ENCODE assay signal across 1 cellular context in the genomic region with DNA sequence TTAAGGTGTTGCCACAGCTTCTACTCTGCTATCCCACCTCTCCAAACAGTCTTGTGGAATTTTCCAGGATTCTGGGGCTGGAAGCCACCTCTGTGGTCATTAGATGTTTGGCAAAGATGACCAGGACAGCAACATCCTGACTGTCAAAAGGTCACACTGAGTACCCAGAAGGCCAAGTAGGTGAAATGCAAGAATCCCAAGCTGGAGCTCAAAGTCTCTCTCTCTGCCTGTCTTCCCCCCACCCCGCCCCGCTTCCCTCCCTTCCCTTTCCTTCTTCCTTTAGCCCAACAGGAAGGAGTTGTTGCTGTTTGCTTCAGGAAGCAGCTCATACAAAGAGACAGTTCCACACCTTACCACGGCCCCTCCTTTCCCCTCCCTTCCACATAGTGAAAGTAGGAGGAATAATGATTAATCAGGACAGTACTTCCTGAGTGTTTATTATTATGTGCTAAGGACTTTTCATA.
TF ChIP-seq lines count a peak whose summit lies in the region.

No MANE protein-coding gene starts in this region.

TF ChIP-seq in HepG2, 621 proteins besides CTCF, POLR2A, EP300 and RAD21 (continued from another document and continues in another):
- TF ChIP-seq, protein P1, sequence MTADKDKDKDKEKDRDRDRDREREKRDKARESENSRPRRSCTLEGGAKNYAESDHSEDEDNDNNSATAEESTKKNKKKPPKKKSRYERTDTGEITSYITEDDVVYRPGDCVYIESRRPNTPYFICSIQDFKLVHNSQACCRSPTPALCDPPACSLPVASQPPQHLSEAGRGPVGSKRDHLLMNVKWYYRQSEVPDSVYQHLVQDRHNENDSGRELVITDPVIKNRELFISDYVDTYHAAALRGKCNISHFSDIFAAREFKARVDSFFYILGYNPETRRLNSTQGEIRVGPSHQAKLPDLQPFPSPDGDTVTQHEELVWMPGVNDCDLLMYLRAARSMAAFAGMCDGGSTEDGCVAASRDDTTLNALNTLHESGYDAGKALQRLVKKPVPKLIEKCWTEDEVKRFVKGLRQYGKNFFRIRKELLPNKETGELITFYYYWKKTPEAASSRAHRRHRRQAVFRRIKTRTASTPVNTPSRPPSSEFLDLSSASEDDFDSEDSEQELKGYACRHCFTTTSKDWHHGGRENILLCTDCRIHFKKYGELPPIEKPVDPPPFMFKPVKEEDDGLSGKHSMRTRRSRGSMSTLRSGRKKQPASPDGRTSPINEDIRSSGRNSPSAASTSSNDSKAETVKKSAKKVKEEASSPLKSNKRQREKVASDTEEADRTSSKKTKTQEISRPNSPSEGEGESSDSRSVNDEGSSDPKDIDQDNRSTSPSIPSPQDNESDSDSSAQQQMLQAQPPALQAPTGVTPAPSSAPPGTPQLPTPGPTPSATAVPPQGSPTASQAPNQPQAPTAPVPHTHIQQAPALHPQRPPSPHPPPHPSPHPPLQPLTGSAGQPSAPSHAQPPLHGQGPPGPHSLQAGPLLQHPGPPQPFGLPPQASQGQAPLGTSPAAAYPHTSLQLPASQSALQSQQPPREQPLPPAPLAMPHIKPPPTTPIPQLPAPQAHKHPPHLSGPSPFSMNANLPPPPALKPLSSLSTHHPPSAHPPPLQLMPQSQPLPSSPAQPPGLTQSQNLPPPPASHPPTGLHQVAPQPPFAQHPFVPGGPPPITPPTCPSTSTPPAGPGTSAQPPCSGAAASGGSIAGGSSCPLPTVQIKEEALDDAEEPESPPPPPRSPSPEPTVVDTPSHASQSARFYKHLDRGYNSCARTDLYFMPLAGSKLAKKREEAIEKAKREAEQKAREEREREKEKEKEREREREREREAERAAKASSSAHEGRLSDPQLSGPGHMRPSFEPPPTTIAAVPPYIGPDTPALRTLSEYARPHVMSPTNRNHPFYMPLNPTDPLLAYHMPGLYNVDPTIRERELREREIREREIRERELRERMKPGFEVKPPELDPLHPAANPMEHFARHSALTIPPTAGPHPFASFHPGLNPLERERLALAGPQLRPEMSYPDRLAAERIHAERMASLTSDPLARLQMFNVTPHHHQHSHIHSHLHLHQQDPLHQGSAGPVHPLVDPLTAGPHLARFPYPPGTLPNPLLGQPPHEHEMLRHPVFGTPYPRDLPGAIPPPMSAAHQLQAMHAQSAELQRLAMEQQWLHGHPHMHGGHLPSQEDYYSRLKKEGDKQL (CRISPR knock-in tag; IDR thresholded peaks at IDR 0.05; ENCODE audit: low read depth) = 0 out of 2 replicates have a peak, but pooled peaks have one; percentile 36
- TF ChIP-seq, protein P2, sequence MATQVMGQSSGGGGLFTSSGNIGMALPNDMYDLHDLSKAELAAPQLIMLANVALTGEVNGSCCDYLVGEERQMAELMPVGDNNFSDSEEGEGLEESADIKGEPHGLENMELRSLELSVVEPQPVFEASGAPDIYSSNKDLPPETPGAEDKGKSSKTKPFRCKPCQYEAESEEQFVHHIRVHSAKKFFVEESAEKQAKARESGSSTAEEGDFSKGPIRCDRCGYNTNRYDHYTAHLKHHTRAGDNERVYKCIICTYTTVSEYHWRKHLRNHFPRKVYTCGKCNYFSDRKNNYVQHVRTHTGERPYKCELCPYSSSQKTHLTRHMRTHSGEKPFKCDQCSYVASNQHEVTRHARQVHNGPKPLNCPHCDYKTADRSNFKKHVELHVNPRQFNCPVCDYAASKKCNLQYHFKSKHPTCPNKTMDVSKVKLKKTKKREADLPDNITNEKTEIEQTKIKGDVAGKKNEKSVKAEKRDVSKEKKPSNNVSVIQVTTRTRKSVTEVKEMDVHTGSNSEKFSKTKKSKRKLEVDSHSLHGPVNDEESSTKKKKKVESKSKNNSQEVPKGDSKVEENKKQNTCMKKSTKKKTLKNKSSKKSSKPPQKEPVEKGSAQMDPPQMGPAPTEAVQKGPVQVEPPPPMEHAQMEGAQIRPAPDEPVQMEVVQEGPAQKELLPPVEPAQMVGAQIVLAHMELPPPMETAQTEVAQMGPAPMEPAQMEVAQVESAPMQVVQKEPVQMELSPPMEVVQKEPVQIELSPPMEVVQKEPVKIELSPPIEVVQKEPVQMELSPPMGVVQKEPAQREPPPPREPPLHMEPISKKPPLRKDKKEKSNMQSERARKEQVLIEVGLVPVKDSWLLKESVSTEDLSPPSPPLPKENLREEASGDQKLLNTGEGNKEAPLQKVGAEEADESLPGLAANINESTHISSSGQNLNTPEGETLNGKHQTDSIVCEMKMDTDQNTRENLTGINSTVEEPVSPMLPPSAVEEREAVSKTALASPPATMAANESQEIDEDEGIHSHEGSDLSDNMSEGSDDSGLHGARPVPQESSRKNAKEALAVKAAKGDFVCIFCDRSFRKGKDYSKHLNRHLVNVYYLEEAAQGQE (IDR thresholded peaks at IDR 0.05; ENCODE audit: borderline replicate concordance in 1 of 2, low read depth in 1 of 2, low read length in 2 of 2) = peak in 1 of 2 experiments; percentile 18; a peak in 1 of 4 replicates
- TF ChIP-seq DPF2 (CRISPR knock-in tag; IDR thresholded peaks at IDR 0.05; ENCODE audit: borderline replicate concordance, low read depth) = peak; percentile 17; the same call in 1 of the 2 replicates
- peak; percentile 87 for TF ChIP-seq NR2F6 (IDR thresholded peaks at IDR 0.05)
- peak; percentile 93 for TF ChIP-seq NR2F6 (CRISPR knock-in tag; IDR thresholded peaks at IDR 0.05)
- TF ChIP-seq ZNF749 (CRISPR knock-in tag; IDR thresholded peaks at IDR 0.05; ENCODE audit: borderline replicate concordance) = no peak
- no peak for TF ChIP-seq HNRNPL (IDR thresholded peaks at IDR 0.05; ENCODE audit: low read depth, low read length)
- TF ChIP-seq, protein P3, sequence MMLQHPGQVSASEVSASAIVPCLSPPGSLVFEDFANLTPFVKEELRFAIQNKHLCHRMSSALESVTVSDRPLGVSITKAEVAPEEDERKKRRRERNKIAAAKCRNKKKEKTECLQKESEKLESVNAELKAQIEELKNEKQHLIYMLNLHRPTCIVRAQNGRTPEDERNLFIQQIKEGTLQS (CRISPR knock-in tag; IDR thresholded peaks at IDR 0.05) = peak; percentile 27; the same call in 1 of the 2 replicates
- TF ChIP-seq ZSCAN29 (CRISPR knock-in tag; conservative IDR thresholded peaks at IDR 0.05) = 0 out of 2 replicates have a peak, but pooled peaks have one; percentile 54
- TF ChIP-seq MIER3 (CRISPR knock-in tag; IDR thresholded peaks at IDR 0.05; ENCODE audit: borderline replicate concordance) = 0 out of 2 replicates have a peak, but pooled peaks have one; percentile 18
- TF ChIP-seq GFI1 (CRISPR knock-in tag; IDR thresholded peaks at IDR 0.05; ENCODE audit: borderline replicate concordance) = peak; percentile 32; the same call in 1 of the 2 replicates
- TF ChIP-seq PTBP1 (IDR thresholded peaks at IDR 0.05; ENCODE audit: low read depth, low read length, poor library complexity, severe bottlenecking) = no peak
- TF ChIP-seq ZNF136 (CRISPR knock-in tag; IDR thresholded peaks at IDR 0.05; ENCODE audit: low read depth) = no peak
- peak; percentile 75 for TF ChIP-seq ZNF143 (CRISPR knock-in tag; IDR thresholded peaks at IDR 0.05)
- TF ChIP-seq, protein P4, sequence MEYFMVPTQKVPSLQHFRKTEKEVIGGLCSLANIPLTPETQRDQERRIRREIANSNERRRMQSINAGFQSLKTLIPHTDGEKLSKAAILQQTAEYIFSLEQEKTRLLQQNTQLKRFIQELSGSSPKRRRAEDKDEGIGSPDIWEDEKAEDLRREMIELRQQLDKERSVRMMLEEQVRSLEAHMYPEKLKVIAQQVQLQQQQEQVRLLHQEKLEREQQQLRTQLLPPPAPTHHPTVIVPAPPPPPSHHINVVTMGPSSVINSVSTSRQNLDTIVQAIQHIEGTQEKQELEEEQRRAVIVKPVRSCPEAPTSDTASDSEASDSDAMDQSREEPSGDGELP (IDR thresholded peaks at IDR 0.05; ENCODE audit: borderline replicate concordance, low read depth) = 0 out of 2 replicates have a peak, but pooled peaks have one; percentile 18
- TF ChIP-seq, protein P5, sequence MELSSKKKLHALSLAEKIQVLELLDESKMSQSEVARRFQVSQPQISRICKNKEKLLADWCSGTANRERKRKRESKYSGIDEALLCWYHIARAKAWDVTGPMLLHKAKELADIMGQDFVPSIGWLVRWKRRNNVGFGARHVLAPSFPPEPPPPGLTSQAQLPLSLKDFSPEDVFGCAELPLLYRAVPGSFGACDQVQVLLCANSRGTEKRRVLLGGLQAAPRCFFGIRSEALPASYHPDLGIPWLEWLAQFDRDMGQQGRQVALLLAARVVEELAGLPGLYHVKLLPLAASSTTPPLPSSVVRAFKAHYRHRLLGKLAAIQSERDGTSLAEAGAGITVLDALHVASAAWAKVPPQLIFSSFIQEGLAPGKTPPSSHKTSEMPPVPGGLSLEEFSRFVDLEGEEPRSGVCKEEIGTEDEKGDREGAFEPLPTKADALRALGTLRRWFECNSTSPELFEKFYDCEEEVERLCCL (CRISPR knock-in tag; IDR thresholded peaks at IDR 0.05; ENCODE audit: borderline replicate concordance) = no peak
- TF ChIP-seq ETV6 (CRISPR knock-in tag; conservative IDR thresholded peaks at IDR 0.05) = peak; percentile 63; the same call in 1 of the 2 replicates
- peak; percentile 68; the same call in 1 of the 2 replicates for TF ChIP-seq TBX2 (CRISPR knock-in tag; IDR thresholded peaks at IDR 0.05; ENCODE audit: borderline replicate concordance)
- peak; percentile 50 for TF ChIP-seq BCL6 (CRISPR knock-in tag; IDR thresholded peaks at IDR 0.05)
- peak; percentile 91 for TF ChIP-seq NCOA2 (CRISPR knock-in tag; IDR thresholded peaks at IDR 0.05)
- TF ChIP-seq ZNF343 (CRISPR knock-in tag; IDR thresholded peaks at IDR 0.05) = no peak
- TF ChIP-seq ZNF567 (CRISPR knock-in tag; IDR thresholded peaks at IDR 0.05; ENCODE audit: borderline replicate concordance) = no peak
- TF ChIP-seq POLR2AphosphoS2 (IDR thresholded peaks at IDR 0.05; ENCODE audit: low read depth, low read length) = no peak
- TF ChIP-seq, protein P6, sequence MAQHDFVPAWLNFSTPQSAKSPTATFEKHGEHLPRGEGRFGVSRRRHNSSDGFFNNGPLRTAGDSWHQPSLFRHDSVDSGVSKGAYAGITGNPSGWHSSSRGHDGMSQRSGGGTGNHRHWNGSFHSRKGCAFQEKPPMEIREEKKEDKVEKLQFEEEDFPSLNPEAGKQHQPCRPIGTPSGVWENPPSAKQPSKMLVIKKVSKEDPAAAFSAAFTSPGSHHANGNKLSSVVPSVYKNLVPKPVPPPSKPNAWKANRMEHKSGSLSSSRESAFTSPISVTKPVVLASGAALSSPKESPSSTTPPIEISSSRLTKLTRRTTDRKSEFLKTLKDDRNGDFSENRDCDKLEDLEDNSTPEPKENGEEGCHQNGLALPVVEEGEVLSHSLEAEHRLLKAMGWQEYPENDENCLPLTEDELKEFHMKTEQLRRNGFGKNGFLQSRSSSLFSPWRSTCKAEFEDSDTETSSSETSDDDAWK (CRISPR knock-in tag; IDR thresholded peaks at IDR 0.05) = no peak
- peak; percentile 30; the same call in 1 of the 2 replicates for TF ChIP-seq ZNF788 (CRISPR knock-in tag; IDR thresholded peaks at IDR 0.05; ENCODE audit: borderline replicate concordance)
- TF ChIP-seq, protein P7, sequence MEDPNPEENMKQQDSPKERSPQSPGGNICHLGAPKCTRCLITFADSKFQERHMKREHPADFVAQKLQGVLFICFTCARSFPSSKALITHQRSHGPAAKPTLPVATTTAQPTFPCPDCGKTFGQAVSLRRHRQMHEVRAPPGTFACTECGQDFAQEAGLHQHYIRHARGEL (CRISPR knock-in tag; IDR thresholded peaks at IDR 0.05) = no peak
- peak; percentile 37 for TF ChIP-seq ZEB1 (IDR thresholded peaks at IDR 0.05; ENCODE audit: insufficient replicate concordance, low read depth)
- 0 out of 2 replicates have a peak, but pooled peaks have one; percentile 0 for TF ChIP-seq ZSCAN9 (CRISPR knock-in tag; IDR thresholded peaks at IDR 0.05; ENCODE audit: borderline replicate concordance)
- TF ChIP-seq, protein P8, sequence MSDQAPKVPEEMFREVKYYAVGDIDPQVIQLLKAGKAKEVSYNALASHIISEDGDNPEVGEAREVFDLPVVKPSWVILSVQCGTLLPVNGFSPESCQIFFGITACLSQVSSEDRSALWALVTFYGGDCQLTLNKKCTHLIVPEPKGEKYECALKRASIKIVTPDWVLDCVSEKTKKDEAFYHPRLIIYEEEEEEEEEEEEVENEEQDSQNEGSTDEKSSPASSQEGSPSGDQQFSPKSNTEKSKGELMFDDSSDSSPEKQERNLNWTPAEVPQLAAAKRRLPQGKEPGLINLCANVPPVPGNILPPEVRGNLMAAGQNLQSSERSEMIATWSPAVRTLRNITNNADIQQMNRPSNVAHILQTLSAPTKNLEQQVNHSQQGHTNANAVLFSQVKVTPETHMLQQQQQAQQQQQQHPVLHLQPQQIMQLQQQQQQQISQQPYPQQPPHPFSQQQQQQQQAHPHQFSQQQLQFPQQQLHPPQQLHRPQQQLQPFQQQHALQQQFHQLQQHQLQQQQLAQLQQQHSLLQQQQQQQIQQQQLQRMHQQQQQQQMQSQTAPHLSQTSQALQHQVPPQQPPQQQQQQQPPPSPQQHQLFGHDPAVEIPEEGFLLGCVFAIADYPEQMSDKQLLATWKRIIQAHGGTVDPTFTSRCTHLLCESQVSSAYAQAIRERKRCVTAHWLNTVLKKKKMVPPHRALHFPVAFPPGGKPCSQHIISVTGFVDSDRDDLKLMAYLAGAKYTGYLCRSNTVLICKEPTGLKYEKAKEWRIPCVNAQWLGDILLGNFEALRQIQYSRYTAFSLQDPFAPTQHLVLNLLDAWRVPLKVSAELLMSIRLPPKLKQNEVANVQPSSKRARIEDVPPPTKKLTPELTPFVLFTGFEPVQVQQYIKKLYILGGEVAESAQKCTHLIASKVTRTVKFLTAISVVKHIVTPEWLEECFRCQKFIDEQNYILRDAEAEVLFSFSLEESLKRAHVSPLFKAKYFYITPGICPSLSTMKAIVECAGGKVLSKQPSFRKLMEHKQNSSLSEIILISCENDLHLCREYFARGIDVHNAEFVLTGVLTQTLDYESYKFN (CRISPR knock-in tag; conservative IDR thresholded peaks at IDR 0.05) = peak; percentile 81
- peak; percentile 25 to 72; a peak in 1 of 4 replicates for TF ChIP-seq NR2F1 (CRISPR knock-in tag; IDR thresholded peaks at IDR 0.05)
